In genomic region chr4:20127626-20128025, GRCh38 we compare ENCODE assay signal across 16 cellular contexts.
"Had no signal": no experiment of that assay in that cellular context is flagged by ENCODE, and none has a peak within 500 bp of the region (broad histone marks: within the 10 kb centered on the region; RNA-seq: fewer than 3 reads in every experiment).

No MANE protein-coding gene starts in this region.

- H3K4me3 Mint-ChIP-seq: activated CD8-positive, alpha-beta T cell treated with anti-CD3 and anti-CD28 coated beads for 36 hours; activated naive CD8-positive, alpha-beta T cell treated with anti-CD3 and anti-CD28 coated beads, Interleukin-2, amount 10 ng/mL, durations not matched to agents 7 days and 5 days; immature natural killer cell; naive B cell; stimulated activated naive B cell treated with anti-CD40 and anti-IgM and Interleukin-4, amounts not matched to agents 10 μg/mL and 1 μg/mL and 100 μg/mL, for 72 hours; T-cell had no signal

- H3K9me3 Mint-ChIP-seq: activated CD8-positive, alpha-beta T cell treated with anti-CD3 and anti-CD28 coated beads for 36 hours; activated naive CD8-positive, alpha-beta T cell treated with anti-CD3 and anti-CD28 coated beads, Interleukin-2, amount 10 ng/mL, durations not matched to agents 7 days and 5 days; stimulated activated naive B cell treated with anti-CD40 and anti-IgM and Interleukin-4, amounts not matched to agents 10 μg/mL and 1 μg/mL and 100 μg/mL, for 72 hours had no signal

- H3K27me3 ChIP-seq: ascending aorta, esophagus squamous epithelium, transverse colon had no signal

- H3K27ac ChIP-seq: ascending aorta, esophagus squamous epithelium, lower lobe of right lung, parathyroid adenoma, transverse colon, VCaP had no signal

- H3K4me1 Mint-ChIP-seq: activated naive CD8-positive, alpha-beta T cell treated with anti-CD3 and anti-CD28 coated beads, Interleukin-2, amount 10 ng/mL, durations not matched to agents 7 days and 5 days; immature natural killer cell; naive B cell; stimulated activated naive B cell treated with anti-CD40 and anti-IgM and Interleukin-4, amounts not matched to agents 10 μg/mL and 1 μg/mL and 100 μg/mL, for 72 hours; T-cell had no signal

- H3K36me3 Mint-ChIP-seq: activated naive CD8-positive, alpha-beta T cell treated with anti-CD3 and anti-CD28 coated beads, Interleukin-2, amount 10 ng/mL, durations not matched to agents 7 days and 5 days; immature natural killer cell; naive B cell; stimulated activated naive B cell treated with anti-CD40 and anti-IgM and Interleukin-4, amounts not matched to agents 10 μg/mL and 1 μg/mL and 100 μg/mL, for 72 hours; T-cell had no signal

- H3K4me1 ChIP-seq: ascending aorta, esophagus squamous epithelium, lower lobe of right lung, parathyroid adenoma, transverse colon had no signal

- DNase-seq: activated CD8-positive, alpha-beta memory T cell treated with anti-CD3 and anti-CD28 coated beads, Interleukin-2, amount 50 U/mL, for 48 hours; activated CD8-positive, alpha-beta T cell treated with anti-CD3 and anti-CD28 coated beads for 36 hours; activated naive CD8-positive, alpha-beta T cell treated with anti-CD3 and anti-CD28 coated beads, Interleukin-2, amount 10 ng/mL, durations not matched to agents 7 days and 5 days; esophagus squamous epithelium; immature natural killer cell; left cardiac atrium; lower lobe of right lung; naive B cell; retina; stimulated activated naive B cell treated with anti-CD40 and anti-IgM and Interleukin-4, amounts not matched to agents 10 μg/mL and 1 μg/mL and 100 μg/mL, for 72 hours; T-cell; transverse colon had no signal

- H3K9me3 ChIP-seq: ascending aorta, esophagus squamous epithelium, lower lobe of right lung, transverse colon had no signal

- H3K27me3 Mint-ChIP-seq: activated CD8-positive, alpha-beta T cell treated with anti-CD3 and anti-CD28 coated beads for 36 hours; activated naive CD8-positive, alpha-beta T cell treated with anti-CD3 and anti-CD28 coated beads, Interleukin-2, amount 10 ng/mL, durations not matched to agents 7 days and 5 days; naive B cell; stimulated activated naive B cell treated with anti-CD40 and anti-IgM and Interleukin-4, amounts not matched to agents 10 μg/mL and 1 μg/mL and 100 μg/mL, for 72 hours; T-cell had no signal

- H3K27ac Mint-ChIP-seq: activated CD8-positive, alpha-beta T cell treated with anti-CD3 and anti-CD28 coated beads for 36 hours; activated naive CD8-positive, alpha-beta T cell treated with anti-CD3 and anti-CD28 coated beads, Interleukin-2, amount 10 ng/mL, durations not matched to agents 7 days and 5 days; immature natural killer cell; naive B cell; stimulated activated naive B cell treated with anti-CD40 and anti-IgM and Interleukin-4, amounts not matched to agents 10 μg/mL and 1 μg/mL and 100 μg/mL, for 72 hours; T-cell had no signal

- H3K36me3 ChIP-seq: ascending aorta, esophagus squamous epithelium, lower lobe of right lung, transverse colon had no signal

- H3K4me3 ChIP-seq: ascending aorta, esophagus squamous epithelium, lower lobe of right lung, smooth muscle cell, transverse colon had no signal
